ENCODE assay signal across 16 cellular contexts in the genomic region with DNA sequence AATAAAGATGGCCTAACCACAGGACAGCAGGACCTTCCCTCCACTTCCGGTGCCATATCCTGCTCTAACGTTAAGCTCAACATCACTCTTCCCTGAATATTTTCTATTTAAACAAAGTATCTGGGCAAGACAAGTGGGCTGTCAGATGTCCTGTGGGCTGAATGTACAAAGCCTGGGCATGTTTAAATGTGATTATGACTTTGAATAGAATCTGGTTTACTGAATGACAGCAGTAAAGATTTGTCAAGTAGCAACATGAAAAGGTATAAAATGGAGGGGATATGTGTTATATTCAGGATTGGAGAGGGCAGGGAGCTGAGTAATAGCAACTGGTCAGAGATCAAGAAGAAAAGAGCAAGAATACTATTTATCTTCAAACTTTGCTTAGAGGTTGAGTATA.
"Had no signal": no experiment of that assay in that cellular context is flagged by ENCODE, and none has a peak within 500 bp of the region (broad histone marks: within the 10 kb centered on the region; RNA-seq: fewer than 3 reads in every experiment).

No MANE protein-coding gene starts in this region.

- FAIRE-seq: pancreas had no signal

- H3K36me3 ChIP-seq: left ventricle myocardium inferior, pancreas, right atrium auricular region, thoracic aorta, upper lobe of left lung had no signal

- H3K27me3 ChIP-seq: right atrium auricular region, upper lobe of left lung had no signal

- H3K27ac ChIP-seq: coronary artery, left ventricle myocardium inferior, pancreas, psoas muscle, right atrium auricular region, thoracic aorta, upper lobe of left lung had no signal

- H3K9me3 ChIP-seq: left ventricle myocardium inferior, pancreas, psoas muscle, right atrium auricular region, thoracic aorta, upper lobe of left lung had no signal

- H3K4me3 ChIP-seq: coronary artery, left ventricle myocardium inferior, pancreas, psoas muscle, right atrium auricular region, thoracic aorta, upper lobe of left lung had no signal

- DNase-seq: activated B cell treated with CpG ODN at 0.5 μM for 24 hours; activated CD4-positive, alpha-beta T cell treated with anti-CD3 and anti-CD28 coated beads for 4 hours; activated CD8-positive, alpha-beta memory T cell treated with anti-CD3 and anti-CD28 coated beads, Interleukin-2, amount 50 U/mL, for 48 hours; activated naive CD8-positive, alpha-beta T cell treated with anti-CD3 and anti-CD28 coated beads, Interleukin-2, amount 10 ng/mL, durations not matched to agents 7 days and 5 days; activated T-cell treated with anti-CD3 and anti-CD28 coated beads, Interleukin-2, amount 50 U/mL, for 4 hours; amniotic stem cell; cerebellar nuclear complex; left ventricle myocardium inferior; psoas muscle; stimulated activated naive CD4-positive, alpha-beta T cell treated with Interleukin-2 at 50 U/mL for 16 hours; T-helper 9 cell; upper lobe of left lung had no signal
